Comparison of ENCODE assay signal across 1 cellular context in the genomic region with DNA sequence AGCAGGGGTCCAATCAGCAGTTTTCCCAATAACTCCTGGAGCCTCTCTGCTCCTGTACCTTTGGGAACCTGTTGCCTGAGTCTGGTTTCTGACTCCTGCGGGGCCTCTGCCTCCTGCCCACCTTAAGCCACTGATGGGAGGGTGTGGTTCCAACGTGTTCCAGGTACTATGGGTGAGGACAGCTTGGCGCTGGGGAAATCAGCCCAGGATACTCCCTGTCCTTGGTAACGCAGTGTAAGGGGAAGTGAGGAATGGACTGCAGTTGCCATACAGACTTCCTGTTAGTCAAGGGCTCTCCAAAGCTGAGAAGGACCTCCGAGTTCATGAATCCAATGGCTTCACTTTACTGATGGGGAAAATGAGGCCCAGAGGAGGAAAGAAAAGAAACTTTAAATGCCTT.
TF ChIP-seq lines count a peak whose summit lies in the region.

No MANE protein-coding gene starts in this region.

TF ChIP-seq in K562, 482 proteins besides CTCF, POLR2A, EP300 and RAD21:
- no peak for TF ChIP-seq XRCC4 (IDR thresholded peaks at IDR 0.05; ENCODE audit: extremely low read depth, insufficient read depth, insufficient read length)
- peak; percentile 49; the same call in 1 of the 2 replicates for TF ChIP-seq SPI1 (IDR thresholded peaks at IDR 0.05; ENCODE audit: borderline replicate concordance, low read depth, low read length)
- TF ChIP-seq ZNF143 (CRISPR knock-in tag; IDR thresholded peaks at IDR 0.05), result peak; percentile 33; the same call in 1 of the 2 replicates
- TF ChIP-seq ARNT (IDR thresholded peaks at IDR 0.05), result no peak
- TF ChIP-seq RNF2 (IDR thresholded peaks at IDR 0.05), result no peak
- no peak for TF ChIP-seq ZNF436 (CRISPR knock-in tag; IDR thresholded peaks at IDR 0.05)
- TF ChIP-seq EP400 (IDR thresholded peaks at IDR 0.05), result no peak
